ENCODE assay signal across 13 cellular contexts in the genomic region with DNA sequence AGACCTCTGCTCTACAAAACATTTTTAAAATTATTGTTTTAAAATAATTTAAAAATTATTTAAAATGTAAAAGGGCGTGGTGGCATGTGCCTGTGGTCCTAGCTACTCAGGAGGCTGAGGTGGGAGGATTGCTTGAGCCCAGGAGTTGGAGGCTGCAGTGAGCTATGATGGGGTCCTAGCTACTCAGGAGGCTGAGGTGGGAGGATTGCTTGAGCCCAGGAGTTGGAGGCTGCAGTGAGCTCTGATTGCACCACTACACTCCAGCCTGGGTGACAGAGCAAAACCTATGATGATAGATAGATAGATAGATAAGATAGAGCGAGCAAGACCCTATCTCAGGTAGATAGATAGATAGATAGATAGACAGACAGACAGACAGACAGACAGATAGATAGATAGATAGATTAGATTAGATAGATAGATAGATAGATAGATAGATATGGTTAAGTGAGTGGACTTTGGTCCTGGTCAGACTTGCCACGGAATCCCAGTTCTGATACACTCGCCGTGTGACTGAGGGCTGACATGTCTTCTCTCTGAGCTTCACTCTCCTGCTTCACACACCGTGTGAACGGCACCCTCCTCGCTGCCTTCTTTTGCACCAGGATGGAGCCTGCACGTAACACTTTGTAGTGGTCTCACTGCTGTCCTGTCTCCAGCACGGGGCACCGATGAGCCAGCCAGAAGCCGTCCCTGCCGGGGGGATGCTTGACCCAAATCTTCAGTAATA. TPM values are rescaled to one million over a fixed set of nuclear protein-coding genes. Genes with fewer than 3 reads are reported as not detected.
A peak's percentile ranks its signal among the peaks of the same experiment; 100 is the strongest.
DNase-seq lines count a peak whose midpoint lies in the region; ATAC-seq, FAIRE-seq and TF ChIP-seq lines count a peak whose summit lies in the region.
"Not testable (repeated sequence)": the region's sequence is repeated elsewhere in the genome, so short reads cannot be mapped to it uniquely, and the experiment has no call there.
"Had no signal": no experiment of that assay in that cellular context is flagged by ENCODE, and none has a peak within 500 bp of the region (broad histone marks: within the 10 kb centered on the region; RNA-seq: fewer than 3 reads in every experiment).

No MANE protein-coding gene starts in this region.

- peaks cover 40% of the 10 kb centered on the region for H3K4me1 Mint-ChIP-seq in progenitor cell of endocrine pancreas (ENCODE audit: low read depth)

- H3K4me1 ChIP-seq in HUES48 (ENCODE audit: control insufficient read depth, insufficient read depth, low read length) (peaks cover 67% of the 10 kb centered on the region), H1 (replicated peaks in 1 of 4; ENCODE audit: control insufficient read depth in 3 of 4, insufficient read depth in 4 of 4, low read length in 3 of 4) (peaks cover 31 to 58% (median 39%) of the 10 kb centered on the region in 4 experiments), hepatocyte (ENCODE audit: insufficient read depth) (peaks cover 55% of the 10 kb centered on the region), mucosa of rectum (ENCODE audit: control insufficient read depth in 2 of 2, insufficient read depth in 2 of 2, low read length in 2 of 2) (peaks cover 33 to 39% of the 10 kb centered on the region in 2 donors), thoracic aorta (ENCODE audit: control insufficient read depth in 1 of 2, low read depth in 2 of 2) (peaks cover 14 to 39% of the 10 kb centered on the region in 2 donors)

- H4K20me1 ChIP-seq in H1 (replicated peaks in 1 of 2; ENCODE audit: control insufficient read depth in 1 of 2, insufficient read depth in 2 of 2, low read length in 2 of 2) (peaks cover 5 to 24% of the 10 kb centered on the region in 2 experiments), hepatocyte (ENCODE audit: insufficient read depth, poor library complexity, severe bottlenecking) (peaks cover 34% of the 10 kb centered on the region)

- H3K27me3 Mint-ChIP-seq in progenitor cell of endocrine pancreas = not testable (repeated sequence)

- not testable (repeated sequence) for ATAC-seq in thoracic aorta (ENCODE audit: insufficient number of reproducible peaks, low FRiP score, low read depth)

- not testable (repeated sequence) for H3K9me3 Mint-ChIP-seq in progenitor cell of endocrine pancreas (ENCODE audit: low read depth)

- peak overlapping the region; percentile 31 for H4K5ac ChIP-seq in H1 (ENCODE audit: insufficient read length, low read depth, low read length)

- not testable (repeated sequence) for DNase-seq in H1 (ENCODE audit: low read depth in 1 of 2, low spot score in 2 of 2); progenitor cell of endocrine pancreas (ENCODE audit: low spot score, unreplicated experiment); thoracic aorta (ENCODE audit: low spot score)
- DNase-seq in hepatocyte (ENCODE audit: low spot score) = peak; percentile 7

- not testable (repeated sequence) for H2BK120ac ChIP-seq in H1 (replicated peaks; ENCODE audit: low read depth, low read length)

- not testable (repeated sequence) for H3K27me3 ChIP-seq in HUES48 (ENCODE audit: control insufficient read depth, insufficient read depth, low read length); H1 (replicated peaks in 1 of 4; ENCODE audit: control insufficient read depth in 3 of 4, extremely low read depth in 1 of 4, insufficient read depth in 3 of 4, low read length in 3 of 4); hepatocyte; mucosa of rectum (ENCODE audit: control insufficient read depth in 2 of 2, insufficient read depth in 2 of 2, low read length in 2 of 2); thoracic aorta (replicated peaks; ENCODE audit: insufficient read depth)

- not testable (repeated sequence) for H3K9me2 ChIP-seq in hepatocyte (replicated peaks; ENCODE audit: insufficient read depth)

- not testable (repeated sequence) for H3K36me3 ChIP-seq in HUES48 (ENCODE audit: control insufficient read depth, insufficient read depth, low read length); H1 (ENCODE audit: control insufficient read depth in 2 of 4, insufficient read depth in 4 of 4, low read length in 3 of 4); hepatocyte (replicated peaks; ENCODE audit: insufficient read depth, low read depth); mucosa of rectum (ENCODE audit: control insufficient read depth in 2 of 2, insufficient read depth in 2 of 2, low read length in 2 of 2); thoracic aorta

- peak; percentile 19 to 23; a peak in 2 of 4 replicates for TF ChIP-seq RAD21 in H1 (IDR thresholded peaks at IDR 0.05 in 1 of 2, conservative IDR thresholded peaks at IDR 0.05 in 1 of 2; ENCODE audit: low read depth in 2 of 2, low read length in 2 of 2)

- H3K14ac ChIP-seq in H1 (ENCODE audit: insufficient read length) = not testable (repeated sequence)

- H2BK12ac ChIP-seq in H1 (ENCODE audit: low read depth, low read length) = not testable (repeated sequence)

- POLR2A ChIA-PET in H1 (lab: Charles Lee; ENCODE audit: partially characterized antibody) = interaction anchor here (1.6 kb wide), 1 partner anchor 18 kb away, joined by 6 read pairs; a partner anchor contains a TSS

- peak overlapping the region; percentile 86; the same call in 1 of the 2 replicates for H2BK20ac ChIP-seq in H1 (ENCODE audit: low read length)

- H2AFZ ChIP-seq in H1 (ENCODE audit: low read length); hepatocyte: not testable (repeated sequence)

- H3K4me2 ChIP-seq in H1 (ENCODE audit: insufficient read depth in 1 of 2, low read depth in 2 of 2, low read length in 2 of 2) = peak overlapping the region in 1 of 2 experiments; percentile 56; a peak in 2 of 4 replicates
- peak overlapping the region; percentile 73 for H3K4me2 ChIP-seq in hepatocyte

- H3K9me3 ChIP-seq in HUES48 (ENCODE audit: control insufficient read depth, insufficient read depth, low read length); H1 (ENCODE audit: insufficient read depth in 2 of 2, low read depth in 1 of 2, low read length in 1 of 2); hepatocyte (ENCODE audit: low read depth); mucosa of rectum (ENCODE audit: control insufficient read depth in 2 of 2, low read length in 2 of 2); thoracic aorta: not testable (repeated sequence)

- peak overlapping the region; percentile 22 for H3K27ac ChIP-seq in HUES48 (ENCODE audit: low read depth, low read length)
- peak overlapping the region; percentile 94 for H3K27ac ChIP-seq in angular gyrus (ENCODE audit: low read depth, low read length)
- H3K27ac ChIP-seq in H1 (ENCODE audit: low read depth, low read length) = not testable (repeated sequence)
- H3K27ac ChIP-seq in hepatocyte = peak overlapping the region; percentile 92
- H3K27ac ChIP-seq in mucosa of rectum (ENCODE audit: low read depth in 2 of 2, low read length in 2 of 2) = peak overlapping the region; percentile 70 to 81
- H3K27ac ChIP-seq in thoracic aorta = peak overlapping the region; percentile 57 to 78

- not testable (repeated sequence) for H4K8ac ChIP-seq in H1 (ENCODE audit: extremely low read depth, insufficient read depth, low read length)

- not testable (repeated sequence) for H3K4me3 ChIP-seq in HUES48 (ENCODE audit: low read depth, low read length); H1 (ENCODE audit: extremely low read depth in 1 of 4, insufficient read depth in 2 of 4, low read depth in 3 of 4, low read length in 4 of 4); hepatocyte
- H3K4me3 ChIP-seq in mucosa of rectum (ENCODE audit: low read length in 2 of 2) (peak overlapping the region; percentile 17 to 41), thoracic aorta (peak overlapping the region; percentile 59)

- H3K23ac ChIP-seq in H1 (ENCODE audit: insufficient read length) = not testable (repeated sequence)

- peak in 1 of 3 experiments; percentile 7; a peak in 1 of 4 replicates for TF ChIP-seq CTCF in H1 (IDR thresholded peaks at IDR 0.05; ENCODE audit: control extremely low read depth in 1 of 3, insufficient read depth in 1 of 3, low read depth in 1 of 3, low read length in 3 of 3)
- not testable (repeated sequence) for TF ChIP-seq CTCF in hepatocyte (IDR thresholded peaks at IDR 0.05; ENCODE audit: poor library complexity); progenitor cell of endocrine pancreas (IDR thresholded peaks at IDR 0.05; ENCODE audit: unreplicated experiment); thoracic aorta (IDR thresholded peaks at IDR 0.05)

- H3K36me3 Mint-ChIP-seq in progenitor cell of endocrine pancreas (ENCODE audit: insufficient read depth) = not testable (repeated sequence)

- H3K23me2 ChIP-seq in H1 (ENCODE audit: low read depth, low read length) = not testable (repeated sequence)

- CTCF ChIA-PET in H1 (lab: Charles Lee; ENCODE audit: partially characterized antibody) = interaction anchor here (1.4 to 3.9 kb wide), 6 partner anchors 9 to 62 kb away, joined by 4 to 22 read pairs (median 6); no protein-coding TSS in a partner anchor

- H2BK5ac ChIP-seq in H1 (ENCODE audit: low read depth, low read length) = peak overlapping the region; percentile 18; the same call in 1 of the 2 replicates

- not testable (repeated sequence) for TF ChIP-seq EP300 in H1 (IDR thresholded peaks at IDR 0.05; ENCODE audit: borderline replicate concordance in 1 of 2, low read depth in 2 of 2, low read length in 2 of 2)

- H4K91ac ChIP-seq in H1 (replicated peaks; ENCODE audit: insufficient read length, low read length) = not testable (repeated sequence)

- 81% methylated on average over 13 of the region's 13 CpGs; no CpG with 5 or more reads in 1 of the 2 experiments for WGBS in H1 (ENCODE audit: extremely low coverage in 1 of 2, insufficient coverage in 1 of 2, insufficient read length in 1 of 2, insufficient replicate concordance in 2 of 2, low coverage in 1 of 2, low lambda C conversion rate in 2 of 2, missing lambda C conversion rate in 1 of 2), 2 experiments
- WGBS in hepatocyte (ENCODE audit: low lambda C conversion rate, missing lambda C conversion rate) = 44% methylated on average over 13 of the region's 13 CpGs

- H3K4ac ChIP-seq in H1 (replicated peaks; ENCODE audit: insufficient read length, low read depth, low read length) = not testable (repeated sequence)

- not testable (repeated sequence) for H3K9ac ChIP-seq in HUES48 (ENCODE audit: low read depth, low read length); H1 (replicated peaks in 1 of 4; ENCODE audit: extremely low read depth in 1 of 4, low read depth in 3 of 4, low read length in 3 of 4); mucosa of rectum (ENCODE audit: low read depth in 1 of 2, low read length in 2 of 2)

- H3K56ac ChIP-seq in H1 (replicated peaks; ENCODE audit: insufficient read length, low read depth, low read length) = not testable (repeated sequence)

- peaks cover 4 to 66% of the 10 kb centered on the region in 2 experiments for H3K79me2 ChIP-seq in H1 (ENCODE audit: control insufficient read depth in 1 of 2, insufficient read depth in 2 of 2, low read length in 2 of 2)
- peaks cover 92% of the 10 kb centered on the region for H3K79me2 ChIP-seq in hepatocyte

- peak overlapping the region; percentile 48 for H3K18ac ChIP-seq in H1 (ENCODE audit: extremely low read depth, low read length)

- not testable (repeated sequence) for H2AK5ac ChIP-seq in H1 (ENCODE audit: low read depth, low read length)

- not testable (repeated sequence) for H2BK15ac ChIP-seq in H1 (ENCODE audit: low read length)

- peak overlapping the region; percentile 87 for H3K27ac Mint-ChIP-seq in progenitor cell of endocrine pancreas

- not testable (repeated sequence) for H3K4me3 Mint-ChIP-seq in progenitor cell of endocrine pancreas (ENCODE audit: low read depth)

- peaks cover 28% of the 10 kb centered on the region for H3K79me1 ChIP-seq in H1 (ENCODE audit: low read depth, low read length)

- FAIRE-seq in H1 (lab: Jason Lieb, UNC) = not testable (repeated sequence)

- TF ChIP-seq POLR2A in H1 (IDR thresholded peaks at IDR 0.05; ENCODE audit: control extremely low read depth in 1 of 2, low read depth in 2 of 2, low read length in 2 of 2) = not testable (repeated sequence)

RNA-seq across cellular contexts. Expression of a gene that starts 18.3 kb away (rescaled TPM):
- total RNA-seq in H1 (2021; fragmentation: NEBNext Ultra II Directional; extraction: Animal tissue kit (Norgen Biotek cat#: 25700)) = 64.4 and 67.6 TPM in 2 replicates
- polyA plus RNA-seq in H1 (2011; rRNA removed) (50.7 and 107 TPM in 2 replicates), hepatocyte (39.6 and 41.0 TPM in 2 replicates)
- polyA plus RNA-seq in H1 (2011; cell fraction: cytosol; rRNA removed) = 55.5 TPM
- polyA plus RNA-seq in H1 (2011; cell fraction: nucleus; rRNA removed) = 89.7 TPM
- 40.5 to 57.3 TPM (median 53.1 TPM) in 4 replicates for polyA plus RNA-seq in H1 (2012, experiment 1 of 2)
- 64.2 TPM for polyA plus RNA-seq in H1 (2012, experiment 2 of 2)
- 47.5 TPM for polyA plus RNA-seq in H1 (2013, experiment 1 of 2)
- polyA plus RNA-seq in H1 (2013, experiment 2 of 2) = 47.5 TPM
- polyA minus RNA-seq in H1 (2011; rRNA and poly(A)+ RNA removed) = 17.7 and 25.9 TPM in 2 replicates
- 39.9 TPM for polyA minus RNA-seq in H1 (2011; cell fraction: cytosol; rRNA and poly(A)+ RNA removed)
- 22.8 TPM for polyA minus RNA-seq in H1 (2011; cell fraction: nucleus; rRNA and poly(A)+ RNA removed)
- total RNA-seq in hepatocyte (15.2 and 20.3 TPM in 2 replicates), progenitor cell of endocrine pancreas (73.9 and 75.8 TPM in 2 replicates), thoracic aorta (1 to 10 TPM; 7.4 to 8.7 TPM)

RNA-seq across cellular contexts. Expression of a gene that starts 52.8 kb away (rescaled TPM):
- total RNA-seq in H1 (2021; fragmentation: NEBNext Ultra II Directional; extraction: Animal tissue kit (Norgen Biotek cat#: 25700)) = 2.8 and 3.2 TPM in 2 replicates
- polyA plus RNA-seq in H1 (2011; rRNA removed) = 7.9 and 11.2 TPM in 2 replicates
- polyA plus RNA-seq in H1 (2011; cell fraction: cytosol; rRNA removed) = 3.8 TPM
- 3.1 TPM for polyA plus RNA-seq in H1 (2011; cell fraction: nucleus; rRNA removed)
- 1.9 to 4.0 TPM (median 2.6 TPM) in 4 replicates for polyA plus RNA-seq in H1 (2012, experiment 1 of 2)
- polyA plus RNA-seq in H1 (2012, experiment 2 of 2) = 2.5 TPM
- polyA plus RNA-seq in H1 (2013, experiment 1 of 2) = 2.1 TPM
- polyA plus RNA-seq in H1 (2013, experiment 2 of 2) = 2.4 TPM
- 1.7 and 3.1 TPM in 2 replicates for polyA minus RNA-seq in H1 (2011; rRNA and poly(A)+ RNA removed)
- polyA minus RNA-seq in H1 (2011; cell fraction: cytosol; rRNA and poly(A)+ RNA removed) = 2.6 TPM
- polyA minus RNA-seq in H1 (2011; cell fraction: nucleus; rRNA and poly(A)+ RNA removed) = 1.00 TPM
- total RNA-seq in hepatocyte = 1.6 and 2.5 TPM in 2 replicates
- 7.0 and 13.6 TPM in 2 replicates for polyA plus RNA-seq in hepatocyte
- total RNA-seq in progenitor cell of endocrine pancreas = 0.89 and 0.93 TPM in 2 replicates
- under 1 TPM in 1 of 2 donors, not detected in 1; 0.27 TPM for total RNA-seq in thoracic aorta
- total RNA-seq: activated B cell treated with CpG ODN at 0.5 μM for 24 hours; activated T-helper 2 cell treated with anti-CD3 and anti-CD28 coated beads, Interferon-gamma antibody, Interleukin-2, Interleukin-4, amounts not matched to agents 10 μg/mL and 5 μg/mL and 100 μg/mL, durations not matched to agents 14 hours and 24 hours and 36 hours; H4; posterior vena cava had no signal

RNA-seq across cellular contexts. Expression of a gene that starts 59.8 kb away (rescaled TPM):
- 0.50 and 0.98 TPM in 2 replicates for total RNA-seq in H1 (2021; fragmentation: NEBNext Ultra II Directional; extraction: Animal tissue kit (Norgen Biotek cat#: 25700))
- polyA plus RNA-seq in H1 (2011; rRNA removed) (0.27 and 0.58 TPM in 2 replicates), hepatocyte (0.13 and 0.21 TPM in 2 replicates)
- polyA plus RNA-seq in H1 (2011; cell fraction: cytosol; rRNA removed) = 0.36 TPM
- 0.83 TPM for polyA plus RNA-seq in H1 (2011; cell fraction: nucleus; rRNA removed)
- polyA plus RNA-seq in H1 (2012, experiment 1 of 2) = 0.55 to 0.78 TPM (median 0.67 TPM) in 4 replicates
- 0.45 TPM for polyA plus RNA-seq in H1 (2012, experiment 2 of 2)
- polyA plus RNA-seq in H1 (2013, experiment 1 of 2) = 0.30 TPM
- 0.29 TPM for polyA plus RNA-seq in H1 (2013, experiment 2 of 2)
- polyA minus RNA-seq in H1 (2011; rRNA and poly(A)+ RNA removed) = 0.19 and 0.76 TPM in 2 replicates
- not detected for polyA minus RNA-seq in H1 (2011; cell fraction: cytosol; rRNA and poly(A)+ RNA removed)
- polyA minus RNA-seq in H1 (2011; cell fraction: nucleus; rRNA and poly(A)+ RNA removed) = 0.70 TPM
- total RNA-seq in hepatocyte (0.16 and 0.23 TPM in 2 replicates), progenitor cell of endocrine pancreas (not detected in 2 replicates), thoracic aorta (not detected)
- total RNA-seq: activated B cell treated with CpG ODN at 0.5 μM for 24 hours; activated T-helper 2 cell treated with anti-CD3 and anti-CD28 coated beads, Interferon-gamma antibody, Interleukin-2, Interleukin-4, amounts not matched to agents 10 μg/mL and 5 μg/mL and 100 μg/mL, durations not matched to agents 14 hours and 24 hours and 36 hours; H4; lung; posterior vena cava; spleen had no signal
- polyA plus RNA-seq: spleen had no signal
